In the genomic region with DNA sequence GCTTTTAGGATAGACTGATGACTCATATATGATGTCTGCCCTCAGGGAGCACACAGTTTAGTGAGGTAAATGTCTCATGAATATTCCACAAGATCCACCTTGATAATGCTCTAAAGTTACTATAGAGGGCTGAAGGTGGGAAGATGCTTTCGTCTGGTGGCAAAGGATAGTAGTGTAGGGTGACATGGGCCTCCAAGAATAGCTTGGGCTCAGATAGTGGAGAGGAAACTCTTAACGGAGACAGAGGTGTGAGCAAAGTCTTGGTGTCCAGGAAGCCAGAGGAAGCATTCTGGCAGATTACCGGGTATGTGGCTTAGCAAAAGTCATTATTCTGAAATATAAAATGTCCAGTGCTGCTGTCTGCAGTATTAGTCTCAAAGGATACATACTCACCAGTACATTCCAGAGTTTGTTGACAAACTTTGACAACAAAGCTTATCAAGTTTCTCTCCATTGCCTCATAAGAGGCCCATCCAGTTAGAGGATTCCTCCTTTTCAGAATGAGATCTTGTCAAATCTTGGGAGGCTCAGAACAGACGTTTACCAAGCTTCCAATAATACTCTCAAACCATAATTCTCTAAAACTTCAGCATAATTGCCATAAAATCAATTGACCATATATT, we compare ENCODE assay signal across 27 cellular contexts.
"Had no signal": no experiment of that assay in that cellular context is flagged by ENCODE, and none has a peak within 500 bp of the region (broad histone marks: within the 10 kb centered on the region; RNA-seq: fewer than 3 reads in every experiment).

No MANE protein-coding gene starts in this region.

- H3K36me3 Mint-ChIP-seq: natural killer cell treated with Interleukin-12 subunit alpha and Interleukin-12 subunit beta and Interleukin-15 and Interleukin-18, amount 100 ng/mL, for 72 hours; WTC11 had no signal

- H3K4me1 ChIP-seq: colonic mucosa had no signal

- H3K4me1 Mint-ChIP-seq: activated CD4-positive, alpha-beta T cell treated with anti-CD3 and anti-CD28 coated beads for 36 hours; activated naive CD8-positive, alpha-beta T cell treated with anti-CD3 and anti-CD28 coated beads, Interleukin-2, amount 10 ng/mL, durations not matched to agents 7 days and 5 days; WTC11 had no signal

- H3K4me3 ChIP-seq: colonic mucosa, dorsolateral prefrontal cortex, esophagus squamous epithelium, lung, smooth muscle cell, tibial nerve had no signal

- H3K27ac Mint-ChIP-seq: activated CD4-positive, alpha-beta T cell treated with anti-CD3 and anti-CD28 coated beads for 36 hours; activated naive CD8-positive, alpha-beta T cell treated with anti-CD3 and anti-CD28 coated beads, Interleukin-2, amount 10 ng/mL, durations not matched to agents 7 days and 5 days; activated T-helper 2 cell treated with anti-CD3 and anti-CD28 coated beads, Interferon-gamma antibody, Interleukin-2, Interleukin-4, amounts not matched to agents 10 μg/mL and 5 μg/mL and 100 μg/mL, durations not matched to agents 14 hours and 24 hours and 36 hours; effector memory CD8-positive, alpha-beta T cell; mesothelial cell of epicardium; WTC11 had no signal

- H3K4me2 ChIP-seq: smooth muscle cell had no signal

- H3K27ac ChIP-seq: colonic mucosa, neutrophil, parathyroid adenoma had no signal

- DNase-seq: activated CD4-positive, alpha-beta T cell treated with anti-CD3 and anti-CD28 coated beads for 36 hours; activated CD4-positive, alpha-beta T cell treated with anti-CD3 and anti-CD28 coated beads, Interleukin-2, amount 50 U/mL, for 48 hours; activated CD8-positive, alpha-beta memory T cell treated with anti-CD3 and anti-CD28 coated beads, Interleukin-2, amount 50 U/mL, for 48 hours; activated naive CD4-positive, alpha-beta T cell; activated naive CD8-positive, alpha-beta T cell treated with anti-CD3 and anti-CD28 coated beads, Interleukin-2, amount 10 ng/mL, durations not matched to agents 7 days and 5 days; activated T-cell treated with anti-CD3 and anti-CD28 coated beads, Interleukin-2, amount 50 U/mL, for 4 hours; anterior cingulate cortex; colonic mucosa; dorsolateral prefrontal cortex; effector memory CD8-positive, alpha-beta T cell; esophagus squamous epithelium; stimulated activated CD4-positive, alpha-beta T cell treated with anti-CD3 and anti-CD28 coated beads, Interleukin-15, amount 100 ng/mL, for 24 hours; stimulated activated CD8-positive, alpha-beta memory T cell treated with anti-CD3 and anti-CD28 coated beads, Interleukin-4, amount 100 ng/mL, for 48 hours; stimulated activated naive CD4-positive, alpha-beta T cell; T1000 had no signal

- H3K27me3 Mint-ChIP-seq: activated CD4-positive, alpha-beta T cell treated with anti-CD3 and anti-CD28 coated beads for 36 hours; activated naive CD8-positive, alpha-beta T cell treated with anti-CD3 and anti-CD28 coated beads, Interleukin-2, amount 10 ng/mL, durations not matched to agents 7 days and 5 days; central memory CD8-positive, alpha-beta T cell; effector memory CD8-positive, alpha-beta T cell; natural killer cell treated with Interleukin-12 subunit alpha and Interleukin-12 subunit beta and Interleukin-15 and Interleukin-18, amount 100 ng/mL, for 72 hours had no signal

- H3K4me3 Mint-ChIP-seq: activated CD4-positive, alpha-beta T cell treated with anti-CD3 and anti-CD28 coated beads for 36 hours; activated naive CD8-positive, alpha-beta T cell treated with anti-CD3 and anti-CD28 coated beads, Interleukin-2, amount 10 ng/mL, durations not matched to agents 7 days and 5 days; activated T-cell treated with anti-CD3 and anti-CD28 coated beads, Interleukin-2, amount 50 U/mL, for 4 hours; central memory CD8-positive, alpha-beta T cell; effector memory CD8-positive, alpha-beta T cell; mesothelial cell of epicardium; natural killer cell treated with Interleukin-12 subunit alpha and Interleukin-12 subunit beta and Interleukin-15 and Interleukin-18, amount 100 ng/mL, for 72 hours; WTC11 had no signal

- H3K36me3 ChIP-seq: colonic mucosa, esophagus squamous epithelium, neutrophil, tibial nerve had no signal

- H3K9me3 ChIP-seq: colonic mucosa, esophagus squamous epithelium, neutrophil, tibial nerve had no signal

- ATAC-seq: activated CD4-positive, alpha-beta T cell treated with anti-CD3 and anti-CD28 coated beads for 36 hours; activated T-cell treated with anti-CD3 and anti-CD28 coated beads, Interleukin-2, amount 50 U/mL, for 4 hours; effector memory CD8-positive, alpha-beta T cell; natural killer cell treated with Interleukin-12 subunit alpha and Interleukin-12 subunit beta and Interleukin-15 and Interleukin-18, amount 100 ng/mL, for 72 hours; sciatic nerve; WTC11 had no signal

- H3K27me3 ChIP-seq: colonic mucosa, dorsolateral prefrontal cortex, esophagus squamous epithelium, neutrophil, tibial nerve had no signal

- FAIRE-seq: keratinocyte had no signal
